In genomic region chr20:31712112-31712553, GRCh38 we compare ENCODE assay signal across 8 cellular contexts. TPM values are rescaled to one million over a fixed set of nuclear protein-coding genes. Genes with fewer than 3 reads are reported as not detected.
DNase-seq lines count a peak whose midpoint lies in the region; ATAC-seq, FAIRE-seq and TF ChIP-seq lines count a peak whose summit lies in the region.

No MANE protein-coding gene starts in this region.

- H2BK15ac ChIP-seq in mesendoderm (replicated peaks; ENCODE audit: low read depth), result no peak overlapping the region

- no peak overlapping the region for H2BK120ac ChIP-seq in mesendoderm (ENCODE audit: low read depth, low read length)

- in situ Hi-C loops in brain microvascular endothelial cell (cut with HindIII; ENCODE audit: low pct_ligation_motif_present, low sequenced_read_pairs), result no loop called here

- peak overlapping the region; percentile 60 for H3K4ac ChIP-seq in mesendoderm (ENCODE audit: low read depth, low read length)

- no peaks in the 10 kb centered on the region for H3K9me3 Mint-ChIP-seq in stimulated activated naive CD8-positive, alpha-beta T cell treated with anti-CD3 and anti-CD28 coated beads, Interleukin-15, Interleukin-2, amounts not matched to agents 100 ng/mL and 50 ng/mL, for 24 hours

- peaks cover 91% of the 10 kb centered on the region for H3K36me3 Mint-ChIP-seq in stimulated activated naive CD8-positive, alpha-beta T cell treated with anti-CD3 and anti-CD28 coated beads, Interleukin-15, Interleukin-2, amounts not matched to agents 100 ng/mL and 50 ng/mL, for 24 hours (ENCODE audit: low read depth)

- FAIRE-seq in GM12892 (lab: Jason Lieb, UNC), result no peak

- no peak for DNase-seq in stimulated activated naive CD8-positive, alpha-beta T cell treated with anti-CD3 and anti-CD28 coated beads, Interleukin-15, Interleukin-2, amounts not matched to agents 100 U/mL and 50 U/mL, for 24 hours
- no peak for DNase-seq in brain microvascular endothelial cell
- no peak for DNase-seq in mesendoderm
- DNase-seq in GM12892 (ENCODE audit: insufficient read length), result no peak
- no peak for DNase-seq in HPDE6-E6E7 (ENCODE audit: extremely low spot score)
- no peak for DNase-seq in retina

- peak overlapping the region; percentile 53 for H2BK5ac ChIP-seq in mesendoderm (ENCODE audit: low read length)

- TF ChIP-seq CTCF in brain microvascular endothelial cell (IDR thresholded peaks at IDR 0.05; ENCODE audit: low read depth, low read length, missing control alignments), result no peak

- H3K27me3 ChIP-seq in brain microvascular endothelial cell (replicated peaks) (no peaks in the 10 kb centered on the region), mesendoderm (ENCODE audit: insufficient read depth, low read length, poor library complexity) (no peaks in the 10 kb centered on the region)

- H2AK5ac ChIP-seq in mesendoderm (ENCODE audit: low read length), result peak overlapping the region; percentile 76

- no CpG with 5 or more reads among the region's 5 CpGs for WGBS in mesendoderm (ENCODE audit: extremely low coverage, insufficient coverage, low lambda C conversion rate)

- H3K36me3 ChIP-seq in brain microvascular endothelial cell (replicated peaks) (peaks cover 40% of the 10 kb centered on the region), mesendoderm (ENCODE audit: control insufficient read depth, insufficient read depth, low read length) (no peaks in the 10 kb centered on the region)

- H3K4me3 ChIP-seq in brain microvascular endothelial cell (ENCODE audit: low read depth, low read length), result no peak overlapping the region
- H3K4me3 ChIP-seq in mesendoderm (ENCODE audit: low read length), result no peak overlapping the region

- H3K79me1 ChIP-seq in mesendoderm (ENCODE audit: low read length), result peaks cover 2% of the 10 kb centered on the region

- peak overlapping the region; percentile 39 for H3K9ac ChIP-seq in mesendoderm (ENCODE audit: low read length)

- peaks cover 9% of the 10 kb centered on the region for H3K79me2 ChIP-seq in mesendoderm (ENCODE audit: control insufficient read depth, insufficient read depth, low read length)

- peaks cover 92% of the 10 kb centered on the region for H3K4me1 Mint-ChIP-seq in stimulated activated naive CD8-positive, alpha-beta T cell treated with anti-CD3 and anti-CD28 coated beads, Interleukin-15, Interleukin-2, amounts not matched to agents 100 ng/mL and 50 ng/mL, for 24 hours (ENCODE audit: low read depth)

- no peak overlapping the region for H4K8ac ChIP-seq in mesendoderm (ENCODE audit: low read depth, low read length)

- no peak for ATAC-seq in stimulated activated naive CD8-positive, alpha-beta T cell treated with anti-CD3 and anti-CD28 coated beads, Interleukin-15, Interleukin-2, amounts not matched to agents 100 U/mL and 50 U/mL, for 24 hours
- no peak for ATAC-seq in HG03521 (IDR thresholded peaks at IDR 0.05; ENCODE audit: unreplicated experiment)

- H3K4me1 ChIP-seq in mesendoderm (ENCODE audit: control insufficient read depth, low read depth, low read length), result peaks cover 17% of the 10 kb centered on the region

- H3K4me3 Mint-ChIP-seq in stimulated activated naive CD8-positive, alpha-beta T cell treated with anti-CD3 and anti-CD28 coated beads, Interleukin-15, Interleukin-2, amounts not matched to agents 100 ng/mL and 50 ng/mL, for 24 hours, result no peak overlapping the region

- H3K27me3 Mint-ChIP-seq in stimulated activated naive CD8-positive, alpha-beta T cell treated with anti-CD3 and anti-CD28 coated beads, Interleukin-15, Interleukin-2, amounts not matched to agents 100 ng/mL and 50 ng/mL, for 24 hours, result no peaks in the 10 kb centered on the region

- no peak overlapping the region for H3K18ac ChIP-seq in mesendoderm (ENCODE audit: low read length)

- H3K4me2 ChIP-seq in mesendoderm (ENCODE audit: low read length), result no peak overlapping the region

- TF ChIP-seq POLR2A in GM12892 (IDR thresholded peaks at IDR 0.05; ENCODE audit: low read depth, low read length), result no peak

- peak overlapping the region; percentile 94 for H3K27ac ChIP-seq in brain microvascular endothelial cell
- no peak overlapping the region for H3K27ac ChIP-seq in mesendoderm (ENCODE audit: low read depth, low read length)

- H3K27ac Mint-ChIP-seq in stimulated activated naive CD8-positive, alpha-beta T cell treated with anti-CD3 and anti-CD28 coated beads, Interleukin-15, Interleukin-2, amounts not matched to agents 100 ng/mL and 50 ng/mL, for 24 hours, result peak overlapping the region; percentile 94

- H3K23ac ChIP-seq in mesendoderm (ENCODE audit: low read length), result no peak overlapping the region

- peak overlapping the region; percentile 77 for H3K56ac ChIP-seq in mesendoderm (ENCODE audit: low read length)

- H4K5ac ChIP-seq in mesendoderm (ENCODE audit: low read length), result no peak overlapping the region

RNA-seq across cellular contexts. Expression of gene BCL2L1, which starts 10.5 kb away (rescaled TPM):
- 41.9 TPM for polyA plus RNA-seq in mesendoderm (2013, experiment 1 of 2)
- 43.7 TPM for polyA plus RNA-seq in mesendoderm (2013, experiment 2 of 2)
- 45.0 TPM for polyA plus RNA-seq in GM12892 (2012; ENCODE audit: missing spikeins)

RNA-seq across cellular contexts. Expression of gene TPX2, which starts 27.0 kb away (rescaled TPM):
- 119 TPM for polyA plus RNA-seq in mesendoderm (2013, experiment 1 of 2)
- 120 TPM for polyA plus RNA-seq in mesendoderm (2013, experiment 2 of 2)
- polyA plus RNA-seq in GM12892 (2012; ENCODE audit: missing spikeins), result 35.8 TPM
